8 cellular contexts compared by ENCODE assay signal in genomic region chr21:31730687-31731111, GRCh38. TPM values are rescaled to one million over a fixed set of nuclear protein-coding genes. Genes with fewer than 3 reads are reported as not detected.
DNase-seq lines count a peak whose midpoint lies in the region; ATAC-seq and TF ChIP-seq lines count a peak whose summit lies in the region.

No MANE protein-coding gene starts in this region.

- H3K23ac ChIP-seq in trophoblast cell (ENCODE audit: low read length): no peak overlapping the region

- peak; percentile 73 for ATAC-seq in GM23338
- no peak for ATAC-seq in HG03025 (IDR thresholded peaks at IDR 0.05; ENCODE audit: low FRiP score, unreplicated experiment)

- DNase-seq in GM23338 (ENCODE audit: low spot score) (peak; percentile 97), glutamatergic neuron (peak; percentile 23), trophoblast cell (no peak), NCI-H128 (lab: John Stamatoyannopoulos, UW; ENCODE audit: unreplicated experiment) (no peak), MV-4-11 (lab: John Stamatoyannopoulos, UW) (no peak)

- H3K4me3 Mint-ChIP-seq in GM23338 (no peak overlapping the region; the same call in 2 of the 3 replicates), glutamatergic neuron (ENCODE audit: unreplicated experiment) (peak overlapping the region; percentile 94)

- H3K4ac ChIP-seq in trophoblast cell (ENCODE audit: low read depth, low read length): peak overlapping the region; percentile 91

- H3K9me3 Mint-ChIP-seq in GM23338 (no peaks in the 10 kb centered on the region), glutamatergic neuron (ENCODE audit: unreplicated experiment) (peaks cover 7% of the 10 kb centered on the region)

- H3K79me2 ChIP-seq in GM23338 (replicated peaks; ENCODE audit: insufficient read depth) (peaks cover 52% of the 10 kb centered on the region), trophoblast cell (ENCODE audit: control insufficient read depth, insufficient read depth, low read length, poor library complexity) (peaks cover 27% of the 10 kb centered on the region)

- H3K79me1 ChIP-seq in trophoblast cell (ENCODE audit: low read length): peaks cover 10% of the 10 kb centered on the region

- no peak overlapping the region for H2BK120ac ChIP-seq in trophoblast cell (ENCODE audit: insufficient read depth, low read length, poor library complexity)

- TF ChIP-seq CTCF in GM23338 (conservative IDR thresholded peaks at IDR 0.05; ENCODE audit: low read depth in 2 of 2) (no peak), VCaP (conservative IDR thresholded peaks at IDR 0.05) (no peak), glutamatergic neuron (IDR thresholded peaks at IDR 0.05; ENCODE audit: partially characterized antibody, unreplicated experiment) (no peak)

- H3K27ac ChIP-seq in BLaER1 (peak overlapping the region; percentile 98), GM23338 (ENCODE audit: low read depth) (peak overlapping the region; percentile 39; the same call in 1 of the 2 replicates), VCaP (peak overlapping the region; percentile 99), trophoblast cell (ENCODE audit: low read depth, low read length) (no peak overlapping the region)

- no peak overlapping the region for H2BK5ac ChIP-seq in trophoblast cell (ENCODE audit: low read depth, low read length, poor library complexity)

- H2AK5ac ChIP-seq in trophoblast cell (ENCODE audit: low read length): no peak overlapping the region

- H4K12ac ChIP-seq in trophoblast cell (ENCODE audit: low read depth, low read length): no peak overlapping the region

- H3K27me3 ChIP-seq in BLaER1: no peaks in the 10 kb centered on the region
- H3K27me3 ChIP-seq in GM23338 (ENCODE audit: insufficient read depth): no peaks in the 10 kb centered on the region
- H3K27me3 ChIP-seq in trophoblast cell (ENCODE audit: insufficient read depth, low read length): no peaks in the 10 kb centered on the region

- peaks cover 34% of the 10 kb centered on the region for H3K36me3 ChIP-seq in BLaER1
- H3K36me3 ChIP-seq in GM23338 (ENCODE audit: insufficient read depth): no peaks in the 10 kb centered on the region; the same call in 1 of the 2 replicates
- peaks cover 0 to 3% of the 10 kb centered on the region in 2 experiments for H3K36me3 ChIP-seq in trophoblast cell (ENCODE audit: control insufficient read depth in 1 of 2, insufficient read depth in 2 of 2, low read length in 2 of 2)

- H4K91ac ChIP-seq in trophoblast cell (ENCODE audit: low read depth, low read length): no peak overlapping the region

- H3K27ac Mint-ChIP-seq in GM23338 (peak overlapping the region; percentile 92), glutamatergic neuron (ENCODE audit: unreplicated experiment) (peak overlapping the region; percentile 90)

- H3K4me3 ChIP-seq in BLaER1: peak overlapping the region; percentile 99
- peak overlapping the region; percentile 50 for H3K4me3 ChIP-seq in GM23338
- H3K4me3 ChIP-seq in trophoblast cell (ENCODE audit: low read depth, low read length): peak overlapping the region; percentile 98

- H3F3A ChIP-seq in GM23338 (replicated peaks; ENCODE audit: low read depth): peaks cover 14% of the 10 kb centered on the region; the same call in 1 of the 2 replicates

- H3K9ac ChIP-seq in BLaER1 (peak overlapping the region; percentile 99), trophoblast cell (ENCODE audit: low read length) (peak overlapping the region; percentile 88)

- no peak overlapping the region for H2BK12ac ChIP-seq in trophoblast cell (ENCODE audit: low read length)

- H3K14ac ChIP-seq in trophoblast cell (ENCODE audit: low read length): no peak overlapping the region

- H3K27me3 Mint-ChIP-seq in GM23338 (ENCODE audit: insufficient read depth, low read depth, poor library complexity) (peaks cover 6% of the 10 kb centered on the region), glutamatergic neuron (ENCODE audit: unreplicated experiment) (peaks cover 5% of the 10 kb centered on the region)

- H3K9me3 ChIP-seq in BLaER1 (peaks cover 16% of the 10 kb centered on the region), trophoblast cell (ENCODE audit: insufficient read depth, low read depth, low read length) (no peaks in the 10 kb centered on the region)

- H4K20me1 ChIP-seq in BLaER1: peaks cover 60% of the 10 kb centered on the region
- peaks cover 38% of the 10 kb centered on the region for H4K20me1 ChIP-seq in GM23338 (replicated peaks; ENCODE audit: insufficient read depth)

- no peak overlapping the region for H2AFZ ChIP-seq in GM23338
- H2AFZ ChIP-seq in trophoblast cell (ENCODE audit: insufficient read depth, low read length, poor library complexity): no peak overlapping the region

- H4K8ac ChIP-seq in trophoblast cell (ENCODE audit: low read depth, low read length): no peak overlapping the region

- H3K9me2 ChIP-seq in GM23338 (ENCODE audit: insufficient read depth): no peaks in the 10 kb centered on the region

- H3K4me1 Mint-ChIP-seq in GM23338: peaks cover 7% of the 10 kb centered on the region
- H3K4me1 Mint-ChIP-seq in glutamatergic neuron (ENCODE audit: low read depth, unreplicated experiment): peaks cover 1% of the 10 kb centered on the region

- H3K18ac ChIP-seq in trophoblast cell (ENCODE audit: low read length): no peak overlapping the region

- H3K4me2 ChIP-seq in BLaER1 (peak overlapping the region; percentile 91), GM23338 (peak overlapping the region; percentile 72), trophoblast cell (ENCODE audit: low read length) (peak overlapping the region; percentile 83)

- H3K36me3 Mint-ChIP-seq in GM23338 (ENCODE audit: low read depth) (no peaks in the 10 kb centered on the region; the same call in none of the 3 replicates), glutamatergic neuron (ENCODE audit: unreplicated experiment) (no peaks in the 10 kb centered on the region)

- WGBS in trophoblast cell (ENCODE audit: extremely low coverage, insufficient coverage, insufficient read length): no CpG with 5 or more reads among the region's 17 CpGs

- peaks cover 46% of the 10 kb centered on the region for H3K4me1 ChIP-seq in BLaER1
- peaks cover 37% of the 10 kb centered on the region for H3K4me1 ChIP-seq in GM23338 (ENCODE audit: insufficient read depth)
- peaks cover 0 to 8% of the 10 kb centered on the region in 2 experiments for H3K4me1 ChIP-seq in trophoblast cell (ENCODE audit: control insufficient read depth in 1 of 2, insufficient read depth in 2 of 2, low read length in 2 of 2)

TF ChIP-seq in GM23338, 12 proteins besides CTCF, POLR2A, EP300 and RAD21 (continues in another document):
- TF ChIP-seq EZH2 (IDR thresholded peaks at IDR 0.05; ENCODE audit: low read depth, unreplicated experiment): no peak
- peak; percentile 44; the same call in 1 of the 2 replicates for TF ChIP-seq CREB1 (CRISPR knock-in tag; IDR thresholded peaks at IDR 0.05; ENCODE audit: low read depth)
- no peak for TF ChIP-seq ZNF331 (CRISPR knock-in tag; IDR thresholded peaks at IDR 0.05; ENCODE audit: low read depth)
- TF ChIP-seq STAT1 (IDR thresholded peaks at IDR 0.05; ENCODE audit: unreplicated experiment): no peak
- no peak for TF ChIP-seq JUNB (IDR thresholded peaks at IDR 0.05; ENCODE audit: unreplicated experiment)
- peak; percentile 19; the same call in 1 of the 2 replicates for TF ChIP-seq POLR2AphosphoS5 (IDR thresholded peaks at IDR 0.05; ENCODE audit: low read depth)
- TF ChIP-seq ETS1 (IDR thresholded peaks at IDR 0.05): no peak
- TF ChIP-seq NANOG (IDR thresholded peaks at IDR 0.05; ENCODE audit: borderline replicate concordance): 0 out of 2 replicates have a peak, but pooled peaks have one; percentile 22

RNA-seq across cellular contexts. Expression of gene SCAF4, which starts 1.2 kb away (rescaled TPM):
- total RNA-seq in GM23338 (2014; rRNA removed; shearing (Covaris generic)): 29.7 and 35.2 TPM in 2 replicates
- polyA plus RNA-seq in GM23338 (2016; fragmentation: Nextera tagmentation; extraction: Ambion mirVana): 42.1 and 45.8 TPM in 2 replicates
- total RNA-seq in glutamatergic neuron (ENCODE audit: unreplicated experiment): 51.9 TPM
- polyA plus RNA-seq in trophoblast cell (2013): 27.5 and 27.9 TPM in 2 replicates

Comparison
In these comparisons a context has a peak if more than half of its experiments do, and no peak if none do; other contexts are left out.
1. DNase-seq: peak in GM23338 (single experiment) and glutamatergic neuron (single experiment); none in trophoblast cell (0 of 2), NCI-H128 (single experiment) and MV-4-11 (single experiment).
2. Peak in every context shown above with its lines, with median percentiles within 50 percentile points of each other: H3K4me2 ChIP-seq and H3K4me3 ChIP-seq.